In the genomic region with DNA sequence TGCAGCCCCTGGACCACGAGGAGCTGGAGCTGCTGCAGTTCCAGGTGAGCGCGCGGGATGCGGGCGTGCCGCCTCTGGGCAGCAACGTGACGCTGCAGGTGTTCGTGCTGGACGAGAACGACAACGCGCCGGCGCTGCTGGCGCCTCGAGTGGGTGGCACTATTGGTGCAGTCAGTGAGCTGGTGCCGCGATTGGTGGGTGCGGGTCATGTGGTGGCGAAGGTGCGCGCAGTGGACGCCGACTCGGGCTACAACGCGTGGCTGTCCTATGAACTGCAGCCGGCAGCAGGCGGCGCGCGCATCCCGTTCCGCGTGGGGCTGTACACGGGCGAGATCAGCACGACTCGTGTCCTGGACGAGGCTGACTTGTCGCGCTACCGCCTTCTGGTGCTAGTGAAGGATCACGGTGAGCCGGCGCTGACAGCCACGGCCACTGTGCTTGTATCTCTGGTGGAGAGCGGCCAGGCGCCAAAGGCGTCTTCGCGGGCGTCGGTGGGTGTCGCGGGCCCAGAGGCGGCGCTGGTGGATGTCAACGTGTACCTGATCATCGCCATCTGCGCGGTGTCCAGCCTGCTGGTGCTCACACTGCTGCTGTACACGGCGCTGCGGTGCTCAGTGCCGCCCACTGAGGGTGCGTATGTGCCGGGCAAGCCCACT, we compare ENCODE assay signal across 21 cellular contexts. TPM values are rescaled to one million over a fixed set of nuclear protein-coding genes. Genes with fewer than 3 reads are reported as not detected.
"Had no signal": no experiment of that assay in that cellular context is flagged by ENCODE, and none has a peak within 500 bp of the region (broad histone marks: within the 10 kb centered on the region; RNA-seq: fewer than 3 reads in every experiment).

No MANE protein-coding gene starts in this region.

RNA-seq across cellular contexts. Expression of a gene that starts 2.0 kb away (rescaled TPM):
- total RNA-seq: activated B cell treated with CpG ODN at 0.5 μM for 24 hours; activated CD4-positive, alpha-beta memory T cell treated with anti-CD3 and anti-CD28 coated beads for 36 hours; activated CD4-positive, alpha-beta T cell treated with anti-CD3 and anti-CD28 coated beads, Interleukin-2, amount 10 ng/mL, durations not matched to agents 24 days and 14 days; activated CD8-positive, alpha-beta memory T cell treated with anti-CD3 and anti-CD28 coated beads for 36 hours; activated CD8-positive, alpha-beta T cell treated with anti-CD3 and anti-CD28 coated beads for 36 hours; activated naive CD4-positive, alpha-beta T cell treated with anti-CD3 and anti-CD28 coated beads for 36 hours; activated naive CD4-positive, alpha-beta T cell treated with anti-CD3 and anti-CD28 coated beads, Interleukin-2, amount 50 U/mL, for 72 hours; activated naive CD8-positive, alpha-beta T cell treated with anti-CD3 and anti-CD28 coated beads for 36 hours; activated T-cell treated with anti-CD3 and anti-CD28 coated beads, Interleukin-2, amount 50 U/mL, for 4 hours; activated T-cell treated with anti-CD3 and anti-CD28 coated beads, Interleukin-2, amount 50 U/mL, for 72 hours; activated T-helper 1 cell treated with anti-CD3 and anti-CD28 coated beads, Interleukin-12 subunit alpha, Interleukin-12 subunit beta, Interleukin-2, Interleukin-4 antibody, amounts not matched to agents 30 ng/mL and 10 ng/mL and 1 ng/mL, durations not matched to agents 14 hours and 24 hours and 36 hours; activated T-helper 17 cell treated with anti-CD3 and anti-CD28 coated beads, Interleukin-2, amount 50 U/mL, for 72 hours; aorta; astrocyte; body of pancreas; breast epithelium; T-cell; T-helper 1 cell treated with Interleukin-12 subunit alpha and Interleukin-12 subunit beta and Interleukin-4 antibody, amounts not matched to agents 30 ng/mL and 1 ng/mL, for 36 hours; T-helper 17 cell; T-helper 2 cell treated with Interferon-gamma antibody and Interleukin-4, amounts not matched to agents 100 ng/mL and 5 ng/mL, for 36 hours had no signal
- polyA plus RNA-seq: aorta had no signal

RNA-seq across cellular contexts. Expression of a gene that starts 6.7 kb away (rescaled TPM):
- total RNA-seq: activated B cell treated with CpG ODN at 0.5 μM for 24 hours; activated CD4-positive, alpha-beta memory T cell treated with anti-CD3 and anti-CD28 coated beads for 36 hours; activated CD4-positive, alpha-beta T cell treated with anti-CD3 and anti-CD28 coated beads, Interleukin-2, amount 10 ng/mL, durations not matched to agents 24 days and 14 days; activated CD8-positive, alpha-beta memory T cell treated with anti-CD3 and anti-CD28 coated beads for 36 hours; activated CD8-positive, alpha-beta T cell treated with anti-CD3 and anti-CD28 coated beads for 36 hours; activated naive CD4-positive, alpha-beta T cell treated with anti-CD3 and anti-CD28 coated beads for 36 hours; activated naive CD8-positive, alpha-beta T cell treated with anti-CD3 and anti-CD28 coated beads for 36 hours; activated T-cell treated with anti-CD3 and anti-CD28 coated beads, Interleukin-2, amount 50 U/mL, for 4 hours; activated T-cell treated with anti-CD3 and anti-CD28 coated beads, Interleukin-2, amount 50 U/mL, for 72 hours; activated T-helper 1 cell treated with anti-CD3 and anti-CD28 coated beads, Interleukin-12 subunit alpha, Interleukin-12 subunit beta, Interleukin-2, Interleukin-4 antibody, amounts not matched to agents 30 ng/mL and 10 ng/mL and 1 ng/mL, durations not matched to agents 14 hours and 24 hours and 36 hours; activated T-helper 17 cell treated with anti-CD3 and anti-CD28 coated beads, Interleukin-2, amount 50 U/mL, for 72 hours; cardiac septum; T-cell; T-helper 1 cell treated with Interleukin-12 subunit alpha and Interleukin-12 subunit beta and Interleukin-4 antibody, amounts not matched to agents 30 ng/mL and 1 ng/mL, for 36 hours; T-helper 17 cell; T-helper 2 cell treated with Interferon-gamma antibody and Interleukin-4, amounts not matched to agents 100 ng/mL and 5 ng/mL, for 36 hours had no signal
- polyA plus RNA-seq: aorta had no signal

RNA-seq across cellular contexts. Expression of a gene that starts 12.9 kb away (rescaled TPM):
- total RNA-seq: activated B cell treated with CpG ODN at 0.5 μM for 24 hours; activated CD4-positive, alpha-beta memory T cell treated with anti-CD3 and anti-CD28 coated beads for 36 hours; activated CD4-positive, alpha-beta T cell treated with anti-CD3 and anti-CD28 coated beads, Interleukin-2, amount 10 ng/mL, durations not matched to agents 24 days and 14 days; activated CD8-positive, alpha-beta memory T cell treated with anti-CD3 and anti-CD28 coated beads for 36 hours; activated CD8-positive, alpha-beta T cell treated with anti-CD3 and anti-CD28 coated beads for 36 hours; activated naive CD4-positive, alpha-beta T cell treated with anti-CD3 and anti-CD28 coated beads for 36 hours; activated naive CD4-positive, alpha-beta T cell treated with anti-CD3 and anti-CD28 coated beads, Interleukin-2, amount 50 U/mL, for 72 hours; activated naive CD8-positive, alpha-beta T cell treated with anti-CD3 and anti-CD28 coated beads for 36 hours; activated T-cell treated with anti-CD3 and anti-CD28 coated beads, Interleukin-2, amount 50 U/mL, for 4 hours; activated T-cell treated with anti-CD3 and anti-CD28 coated beads, Interleukin-2, amount 50 U/mL, for 72 hours; activated T-helper 1 cell treated with anti-CD3 and anti-CD28 coated beads, Interleukin-12 subunit alpha, Interleukin-12 subunit beta, Interleukin-2, Interleukin-4 antibody, amounts not matched to agents 30 ng/mL and 10 ng/mL and 1 ng/mL, durations not matched to agents 14 hours and 24 hours and 36 hours; activated T-helper 17 cell treated with anti-CD3 and anti-CD28 coated beads, Interleukin-2, amount 50 U/mL, for 72 hours; T-cell; T-helper 1 cell treated with Interleukin-12 subunit alpha and Interleukin-12 subunit beta and Interleukin-4 antibody, amounts not matched to agents 30 ng/mL and 1 ng/mL, for 36 hours; T-helper 17 cell; T-helper 2 cell treated with Interferon-gamma antibody and Interleukin-4, amounts not matched to agents 100 ng/mL and 5 ng/mL, for 36 hours had no signal

RNA-seq across cellular contexts. Expression of a gene that starts 18.9 kb away (rescaled TPM):
- total RNA-seq: activated B cell treated with CpG ODN at 0.5 μM for 24 hours; activated CD4-positive, alpha-beta memory T cell treated with anti-CD3 and anti-CD28 coated beads for 36 hours; activated CD4-positive, alpha-beta T cell treated with anti-CD3 and anti-CD28 coated beads, Interleukin-2, amount 10 ng/mL, durations not matched to agents 24 days and 14 days; activated CD8-positive, alpha-beta memory T cell treated with anti-CD3 and anti-CD28 coated beads for 36 hours; activated CD8-positive, alpha-beta T cell treated with anti-CD3 and anti-CD28 coated beads for 36 hours; activated naive CD4-positive, alpha-beta T cell treated with anti-CD3 and anti-CD28 coated beads for 36 hours; activated naive CD4-positive, alpha-beta T cell treated with anti-CD3 and anti-CD28 coated beads, Interleukin-2, amount 50 U/mL, for 72 hours; activated naive CD8-positive, alpha-beta T cell treated with anti-CD3 and anti-CD28 coated beads for 36 hours; activated T-cell treated with anti-CD3 and anti-CD28 coated beads, Interleukin-2, amount 50 U/mL, for 72 hours; activated T-helper 1 cell treated with anti-CD3 and anti-CD28 coated beads, Interleukin-12 subunit alpha, Interleukin-12 subunit beta, Interleukin-2, Interleukin-4 antibody, amounts not matched to agents 30 ng/mL and 10 ng/mL and 1 ng/mL, durations not matched to agents 14 hours and 24 hours and 36 hours; activated T-helper 17 cell treated with anti-CD3 and anti-CD28 coated beads, Interleukin-2, amount 50 U/mL, for 72 hours; T-cell; T-helper 1 cell treated with Interleukin-12 subunit alpha and Interleukin-12 subunit beta and Interleukin-4 antibody, amounts not matched to agents 30 ng/mL and 1 ng/mL, for 36 hours; T-helper 17 cell; T-helper 2 cell treated with Interferon-gamma antibody and Interleukin-4, amounts not matched to agents 100 ng/mL and 5 ng/mL, for 36 hours had no signal

RNA-seq across cellular contexts. Expression of a gene that starts 33.4 kb away (rescaled TPM):
- total RNA-seq: activated B cell treated with CpG ODN at 0.5 μM for 24 hours; activated CD4-positive, alpha-beta memory T cell treated with anti-CD3 and anti-CD28 coated beads for 36 hours; activated CD4-positive, alpha-beta T cell treated with anti-CD3 and anti-CD28 coated beads, Interleukin-2, amount 10 ng/mL, durations not matched to agents 24 days and 14 days; activated CD8-positive, alpha-beta memory T cell treated with anti-CD3 and anti-CD28 coated beads for 36 hours; activated CD8-positive, alpha-beta T cell treated with anti-CD3 and anti-CD28 coated beads for 36 hours; activated naive CD4-positive, alpha-beta T cell treated with anti-CD3 and anti-CD28 coated beads for 36 hours; activated naive CD4-positive, alpha-beta T cell treated with anti-CD3 and anti-CD28 coated beads, Interleukin-2, amount 50 U/mL, for 72 hours; activated naive CD8-positive, alpha-beta T cell treated with anti-CD3 and anti-CD28 coated beads for 36 hours; activated T-cell treated with anti-CD3 and anti-CD28 coated beads, Interleukin-2, amount 50 U/mL, for 4 hours; activated T-cell treated with anti-CD3 and anti-CD28 coated beads, Interleukin-2, amount 50 U/mL, for 72 hours; activated T-helper 1 cell treated with anti-CD3 and anti-CD28 coated beads, Interleukin-12 subunit alpha, Interleukin-12 subunit beta, Interleukin-2, Interleukin-4 antibody, amounts not matched to agents 30 ng/mL and 10 ng/mL and 1 ng/mL, durations not matched to agents 14 hours and 24 hours and 36 hours; activated T-helper 17 cell treated with anti-CD3 and anti-CD28 coated beads, Interleukin-2, amount 50 U/mL, for 72 hours; T-cell; T-helper 1 cell treated with Interleukin-12 subunit alpha and Interleukin-12 subunit beta and Interleukin-4 antibody, amounts not matched to agents 30 ng/mL and 1 ng/mL, for 36 hours; T-helper 17 cell; T-helper 2 cell treated with Interferon-gamma antibody and Interleukin-4, amounts not matched to agents 100 ng/mL and 5 ng/mL, for 36 hours had no signal
